In genomic region chr5:52846443-52846842, GRCh38 we compare ENCODE assay signal across 1 cellular context.
TF ChIP-seq lines count a peak whose summit lies in the region.

No MANE protein-coding gene starts in this region.

TF ChIP-seq in GM23338, 12 proteins besides CTCF, POLR2A, EP300 and RAD21:
- no peak for TF ChIP-seq ZNF462 (CRISPR knock-in tag; IDR thresholded peaks at IDR 0.05)
- TF ChIP-seq POLR2AphosphoS5 (IDR thresholded peaks at IDR 0.05; ENCODE audit: low read depth), result no peak
- no peak for TF ChIP-seq EZH2phosphoT487 (IDR thresholded peaks at IDR 0.05; ENCODE audit: unreplicated experiment)
- TF ChIP-seq REST (IDR thresholded peaks at IDR 0.05; ENCODE audit: unreplicated experiment), result no peak
- TF ChIP-seq ZNF331 (CRISPR knock-in tag; IDR thresholded peaks at IDR 0.05; ENCODE audit: low read depth), result no peak
- TF ChIP-seq JUNB (IDR thresholded peaks at IDR 0.05; ENCODE audit: unreplicated experiment), result no peak
- TF ChIP-seq ZNF114 (CRISPR knock-in tag; IDR thresholded peaks at IDR 0.05), result no peak
- no peak for TF ChIP-seq STAT1 (IDR thresholded peaks at IDR 0.05; ENCODE audit: unreplicated experiment)
- no peak for TF ChIP-seq EZH2 (IDR thresholded peaks at IDR 0.05; ENCODE audit: low read depth, unreplicated experiment)
- TF ChIP-seq CREB1 (CRISPR knock-in tag; IDR thresholded peaks at IDR 0.05; ENCODE audit: low read depth), result no peak
- TF ChIP-seq ETS1 (IDR thresholded peaks at IDR 0.05), result no peak
- TF ChIP-seq NANOG (IDR thresholded peaks at IDR 0.05; ENCODE audit: borderline replicate concordance), result no peak
